Comparison of ENCODE assay signal across 15 cellular contexts in genomic region chr18:3294435-3295080, GRCh38. TPM values are rescaled to one million over a fixed set of nuclear protein-coding genes. Genes with fewer than 3 reads are reported as not detected.
DNase-seq lines count a peak whose midpoint lies in the region; ATAC-seq, FAIRE-seq and TF ChIP-seq lines count a peak whose summit lies in the region.
"Had no signal": no experiment of that assay in that cellular context is flagged by ENCODE, and none has a peak within 500 bp of the region (broad histone marks: within the 10 kb centered on the region; RNA-seq: fewer than 3 reads in every experiment).

No MANE protein-coding gene starts in this region.

- CTCF ChIA-PET in activated naive CD4-positive, alpha-beta T cell treated with anti-CD3 and anti-CD28 coated beads, Interleukin-2, amount 10 ng/mL, durations not matched to agents 7 days and 5 days (lab: Charles Lee), result interaction anchor here (0.6 to 2.0 kb wide), 7 partner anchors 12 to 373 kb away, joined by 3 to 6 read pairs (median 3); no protein-coding TSS in a partner anchor

- FAIRE-seq in RCC 7860 (lab: Jason Lieb, UNC), result no peak
- FAIRE-seq: colon, GM12892 had no signal

- peaks cover 5% of the 10 kb centered on the region; the same call in 1 of the 2 replicates for H3K27me3 Mint-ChIP-seq in HFFc6 (ENCODE audit: insufficient read depth)
- no peaks in the 10 kb centered on the region for H3K27me3 Mint-ChIP-seq in activated naive CD4-positive, alpha-beta T cell treated with anti-CD3 and anti-CD28 coated beads, Interleukin-2, amount 10 ng/mL, durations not matched to agents 7 days and 5 days

- ATAC-seq in HG03039 (IDR thresholded peaks at IDR 0.05; ENCODE audit: unreplicated experiment), result no peak
- ATAC-seq in HG03378 (IDR thresholded peaks at IDR 0.05; ENCODE audit: unreplicated experiment), result no peak
- ATAC-seq: activated CD4-positive, CD25-positive, alpha-beta regulatory T cell treated with anti-CD3 and anti-CD28 coated beads, Interleukin-2, amount 50 U/mL, for 24 hours; PC-3 had no signal

- DNase-seq in COR-L47 (lab: John Stamatoyannopoulos, UW) (peak; percentile 35), HFFc6 (peak; percentile 27), RCC 7860 (ENCODE audit: low spot score) (peak; percentile 13), glomerular visceral epithelial cell (ENCODE audit: extremely low spot score) (peak; percentile 57), T-helper 9 cell (no peak)
- DNase-seq in activated naive CD4-positive, alpha-beta T cell treated with anti-CD3 and anti-CD28 coated beads, Interleukin-2, amount 10 ng/mL, durations not matched to agents 7 days and 5 days, result no peak
- DNase-seq: activated T-cell treated with anti-CD3 and anti-CD28 coated beads for 4 hours, Karpas-422, NCI-H2171, PC-3 had no signal

- no peak for TF ChIP-seq CTCF in HFFc6 (IDR thresholded peaks at IDR 0.05)

- H3K4me3 Mint-ChIP-seq in HFFc6, result 0 out of 2 replicates have a peak overlapping the region, but pooled peaks have one; percentile 17
- H3K4me3 Mint-ChIP-seq in activated naive CD4-positive, alpha-beta T cell treated with anti-CD3 and anti-CD28 coated beads, Interleukin-2, amount 10 ng/mL, durations not matched to agents 7 days and 5 days, result no peak overlapping the region

- peaks cover 14% of the 10 kb centered on the region for H3K36me3 Mint-ChIP-seq in HFFc6 (ENCODE audit: low read depth)
- no peaks in the 10 kb centered on the region for H3K36me3 Mint-ChIP-seq in activated naive CD4-positive, alpha-beta T cell treated with anti-CD3 and anti-CD28 coated beads, Interleukin-2, amount 10 ng/mL, durations not matched to agents 7 days and 5 days

- peak overlapping the region; percentile 60 for H3K27ac Mint-ChIP-seq in HFFc6
- no peak overlapping the region for H3K27ac Mint-ChIP-seq in activated naive CD4-positive, alpha-beta T cell treated with anti-CD3 and anti-CD28 coated beads, Interleukin-2, amount 10 ng/mL, durations not matched to agents 7 days and 5 days

- H3K4me1 Mint-ChIP-seq in HFFc6 (ENCODE audit: low read depth), result peaks cover 33% of the 10 kb centered on the region
- peaks cover 11% of the 10 kb centered on the region for H3K4me1 Mint-ChIP-seq in activated naive CD4-positive, alpha-beta T cell treated with anti-CD3 and anti-CD28 coated beads, Interleukin-2, amount 10 ng/mL, durations not matched to agents 7 days and 5 days

- H3K9me3 Mint-ChIP-seq in HFFc6, result peaks cover 24% of the 10 kb centered on the region
- peaks cover 11% of the 10 kb centered on the region for H3K9me3 Mint-ChIP-seq in activated naive CD4-positive, alpha-beta T cell treated with anti-CD3 and anti-CD28 coated beads, Interleukin-2, amount 10 ng/mL, durations not matched to agents 7 days and 5 days

RNA-seq across cellular contexts. Expression of gene MYL12B, which starts 32.6 kb away (rescaled TPM):
- total RNA-seq in HFFc6 (2021; fragmentation: NEBNext Ultra II Directional; extraction: Animal tissue kit (Norgen Biotek cat#: 25700)), result 100 to 1,000 TPM; 590 to 686 (median 637) TPM

RNA-seq across cellular contexts. Expression of gene MYL12A, which starts 47.0 kb away (rescaled TPM):
- 100 to 1,000 TPM; 425 to 713 (median 651) TPM for total RNA-seq in HFFc6 (2021; fragmentation: NEBNext Ultra II Directional; extraction: Animal tissue kit (Norgen Biotek cat#: 25700))

Comparison
In these comparisons a context has a peak if more than half of its experiments do, and no peak if none do; other contexts are left out.
1. DNase-seq: peak in COR-L47 (single experiment), HFFc6 (single experiment), RCC 7860 (single experiment) and glomerular visceral epithelial cell (single experiment); none in activated naive CD4-positive, alpha-beta T cell treated with anti-CD3 and anti-CD28 coated beads, Interleukin-2, amount 10 ng/mL, durations not matched to agents 7 days and 5 days (single experiment) and T-helper 9 cell (single experiment).